ENCODE assay signal across 10 cellular contexts in the genomic region with DNA sequence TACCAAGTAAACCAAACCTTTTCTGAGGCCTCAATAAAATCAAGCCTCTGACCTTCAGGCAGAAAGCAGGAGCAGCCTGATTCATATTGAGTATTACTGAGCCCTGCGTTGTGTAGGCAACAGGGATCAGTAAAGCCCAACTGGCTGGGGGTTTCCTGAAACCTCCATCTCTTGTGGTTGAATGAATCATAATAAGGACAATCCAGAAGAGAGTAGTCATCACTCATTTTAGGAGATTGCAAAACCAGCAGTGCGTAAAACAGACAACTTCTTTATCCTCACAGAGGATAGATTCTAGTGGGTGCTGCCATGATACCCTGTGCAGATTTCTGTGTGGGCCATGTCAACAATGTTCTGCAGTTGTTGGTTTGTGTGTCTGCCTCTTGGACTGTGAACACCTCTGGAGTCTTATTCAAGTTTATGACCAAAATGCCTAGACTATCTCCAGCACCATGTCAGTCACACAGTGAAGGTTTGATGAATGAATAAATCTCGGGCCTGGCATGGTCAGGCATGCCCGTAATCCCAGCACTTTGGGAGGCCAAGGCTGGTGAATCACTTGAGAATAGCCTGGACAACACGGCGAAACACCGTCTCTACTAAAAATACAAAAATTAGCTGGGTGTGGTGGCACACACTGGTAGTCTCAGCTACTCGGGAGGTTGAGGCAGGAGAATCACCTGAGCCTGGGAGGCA. TPM values are rescaled to one million over a fixed set of nuclear protein-coding genes. Genes with fewer than 3 reads are reported as not detected.
DNase-seq lines count a peak whose midpoint lies in the region; ATAC-seq, FAIRE-seq and TF ChIP-seq lines count a peak whose summit lies in the region.
"Had no signal": no experiment of that assay in that cellular context is flagged by ENCODE, and none has a peak within 500 bp of the region (broad histone marks: within the 10 kb centered on the region; RNA-seq: fewer than 3 reads in every experiment).

No MANE protein-coding gene starts in this region.

- H3K4me1 Mint-ChIP-seq in type B pancreatic cell (ENCODE audit: unreplicated experiment), result peaks cover 19% of the 10 kb centered on the region
- H3K4me1 Mint-ChIP-seq: naive B cell had no signal

- DNase-seq in ELF-1 (ENCODE audit: low read depth, low spot score) (peak; percentile 3), M059J (ENCODE audit: low read depth) (peak; percentile 100), bronchial epithelial cell (ENCODE audit: low read depth) (peak; percentile 99), type B pancreatic cell (ENCODE audit: extremely low spot score, unreplicated experiment) (no peak), NCI-H2081 treated with DMSO at 0.1 percent for 48 hours (lab: John Stamatoyannopoulos, UW) (no peak)
- DNase-seq: naive B cell had no signal

- no peaks in the 10 kb centered on the region for H3K27me3 Mint-ChIP-seq in type B pancreatic cell

- no peaks in the 10 kb centered on the region for H3K27me3 ChIP-seq in bronchial epithelial cell (ENCODE audit: control insufficient read depth, insufficient read depth, low read length)

- peaks cover 4% of the 10 kb centered on the region for H3K9me3 Mint-ChIP-seq in type B pancreatic cell

- FAIRE-seq in bronchial epithelial cell (lab: Jason Lieb, UNC), result peak; percentile 99

- no peak overlapping the region for H3K4me3 ChIP-seq in bronchial epithelial cell (ENCODE audit: low read depth, low read length)
- H3K4me3 ChIP-seq in skin epidermis, result no peak overlapping the region
- H3K4me3 ChIP-seq: SK-N-MC had no signal

- H3K27ac Mint-ChIP-seq in type B pancreatic cell, result no peak overlapping the region
- H3K27ac Mint-ChIP-seq: naive B cell had no signal

- no peak overlapping the region for H3K4me3 Mint-ChIP-seq in type B pancreatic cell
- H3K4me3 Mint-ChIP-seq: naive B cell had no signal

- TF ChIP-seq CTCF in bronchial epithelial cell (IDR thresholded peaks at IDR 0.05; ENCODE audit: insufficient read depth, low read length, severe bottlenecking) (no peak), type B pancreatic cell (conservative IDR thresholded peaks at IDR 0.05) (no peak)

- no peaks in the 10 kb centered on the region for H3K36me3 ChIP-seq in bronchial epithelial cell (ENCODE audit: control insufficient read depth, insufficient read depth, low read length)

- peak; percentile 71 for ATAC-seq in GM21723 (IDR thresholded peaks at IDR 0.05; ENCODE audit: unreplicated experiment)
- no peak for ATAC-seq in GM21528 (IDR thresholded peaks at IDR 0.05; ENCODE audit: low FRiP score, unreplicated experiment)

- H3K27ac ChIP-seq in skin epidermis, result peak overlapping the region in 14 of 21 experiments; percentile 32 to 77 (median 54)
- H3K27ac ChIP-seq: SK-N-MC had no signal

- no peaks in the 10 kb centered on the region for H3K36me3 Mint-ChIP-seq in type B pancreatic cell
- H3K36me3 Mint-ChIP-seq: naive B cell had no signal

RNA-seq across cellular contexts. Expression of a gene that starts 51.8 kb away (rescaled TPM):
- 13.8 and 15.7 TPM in 2 replicates for total RNA-seq in M059J (2014; rRNA removed; shearing (Covaris generic))
- 65.5 and 72.7 TPM in 2 replicates for total RNA-seq in bronchial epithelial cell
- total RNA-seq in type B pancreatic cell (ENCODE audit: low replicate concordance), result 9.3 and 9.4 TPM in 2 replicates

Comparison
In these comparisons a context has a peak if more than half of its experiments do, and no peak if none do; other contexts are left out.
1. DNase-seq: peak in ELF-1 (single experiment), M059J (single experiment) and bronchial epithelial cell (single experiment); none in type B pancreatic cell (single experiment) and NCI-H2081 treated with DMSO at 0.1 percent for 48 hours (single experiment).